Comparison of ENCODE assay signal across 1 cellular context in the genomic region with DNA sequence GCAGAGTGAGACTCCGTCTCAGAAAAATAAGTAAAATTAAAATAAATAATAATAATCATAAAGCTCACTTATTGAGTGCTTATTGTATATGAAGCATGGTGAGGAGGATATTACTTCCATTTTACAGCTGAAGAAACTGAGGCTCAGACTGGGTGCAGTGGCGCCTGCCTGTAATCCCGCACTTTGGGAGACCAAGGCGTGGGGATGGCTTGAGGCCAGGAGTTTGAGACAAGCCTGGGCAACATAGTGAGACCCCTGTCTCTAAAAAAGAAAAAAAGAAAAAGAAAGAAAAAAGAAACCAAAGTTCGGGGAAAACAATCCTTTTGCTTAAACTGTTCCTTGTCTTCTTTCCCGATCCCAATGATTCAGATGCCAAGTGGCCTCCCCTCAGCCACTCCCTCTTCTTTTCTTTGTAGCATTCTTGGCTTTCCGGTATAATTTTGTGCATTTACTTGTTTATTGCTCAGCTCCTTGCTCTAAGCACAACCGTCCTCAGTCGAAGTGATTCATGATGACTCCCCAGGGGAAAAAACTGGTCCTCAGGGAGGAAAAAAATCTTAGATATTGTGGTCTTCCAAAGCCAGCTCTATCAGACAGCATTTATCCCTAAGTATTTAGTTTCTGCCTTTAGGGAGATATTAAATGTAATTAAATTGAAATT.
TF ChIP-seq lines count a peak whose summit lies in the region.

No MANE protein-coding gene starts in this region.

TF ChIP-seq in endothelial cell of umbilical vein, 7 proteins besides CTCF, POLR2A, EP300 and RAD21:
- peak; percentile 64 for TF ChIP-seq FOS (IDR thresholded peaks at IDR 0.05; ENCODE audit: borderline replicate concordance, insufficient read depth, low read length)
- TF ChIP-seq, protein P1, sequence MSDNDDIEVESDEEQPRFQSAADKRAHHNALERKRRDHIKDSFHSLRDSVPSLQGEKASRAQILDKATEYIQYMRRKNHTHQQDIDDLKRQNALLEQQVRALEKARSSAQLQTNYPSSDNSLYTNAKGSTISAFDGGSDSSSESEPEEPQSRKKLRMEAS (IDR thresholded peaks at IDR 0.05; ENCODE audit: insufficient read depth, insufficient read length) = no peak
